In genomic region chr2:63862802-63863201, GRCh38 we compare ENCODE assay signal across 9 cellular contexts. TPM values are rescaled to one million over a fixed set of nuclear protein-coding genes. Genes with fewer than 3 reads are reported as not detected.
DNase-seq lines count a peak whose midpoint lies in the region; ATAC-seq and TF ChIP-seq lines count a peak whose summit lies in the region.
"Had no signal": no experiment of that assay in that cellular context is flagged by ENCODE, and none has a peak within 500 bp of the region (broad histone marks: within the 10 kb centered on the region; RNA-seq: fewer than 3 reads in every experiment).

No MANE protein-coding gene starts in this region.

- H3K9me3 Mint-ChIP-seq in activated CD8-positive, alpha-beta T cell treated with anti-CD3 and anti-CD28 coated beads for 36 hours: no peaks in the 10 kb centered on the region
- no peaks in the 10 kb centered on the region for H3K9me3 Mint-ChIP-seq in activated CD8-positive, alpha-beta T cell treated with anti-CD3 and anti-CD28 coated beads, Interleukin-2, amount 10 ng/mL, durations not matched to agents 7 days and 5 days (ENCODE audit: insufficient read depth)

- CTCF ChIA-PET in activated CD8-positive, alpha-beta T cell treated with anti-CD3 and anti-CD28 coated beads for 36 hours (lab: Charles Lee): interaction anchor here (0.7 to 4.0 kb wide), 6 partner anchors 11 to 263 kb away, joined by 3 to 51 read pairs (median 15); partner anchors contain the start of gene UGP2
- CTCF ChIA-PET in activated CD8-positive, alpha-beta T cell treated with anti-CD3 and anti-CD28 coated beads, Interleukin-2, amount 10 ng/mL, durations not matched to agents 7 days and 5 days (lab: Charles Lee): interaction anchor here (1.2 to 6.5 kb wide), 4 partner anchors 14 to 170 kb away, joined by 3 to 33 read pairs (median 32); partner anchors contain the start of gene UGP2

- no peak overlapping the region for H3K9ac ChIP-seq in skeletal muscle tissue (ENCODE audit: low read depth in 1 of 3, low read length in 3 of 3)

- H3K27me3 Mint-ChIP-seq in activated CD8-positive, alpha-beta T cell treated with anti-CD3 and anti-CD28 coated beads for 36 hours: no peaks in the 10 kb centered on the region
- no peaks in the 10 kb centered on the region for H3K27me3 Mint-ChIP-seq in activated CD8-positive, alpha-beta T cell treated with anti-CD3 and anti-CD28 coated beads, Interleukin-2, amount 10 ng/mL, durations not matched to agents 7 days and 5 days (ENCODE audit: low read depth)

- peak; percentile 69 for ATAC-seq in activated CD8-positive, alpha-beta T cell treated with anti-CD3 and anti-CD28 coated beads for 36 hours
- ATAC-seq in activated CD8-positive, alpha-beta T cell treated with anti-CD3 and anti-CD28 coated beads, Interleukin-2, amount 10 ng/mL, durations not matched to agents 7 days and 5 days: no peak
- ATAC-seq in GM21619 (IDR thresholded peaks at IDR 0.05; ENCODE audit: unreplicated experiment): no peak

- H3K27me3 ChIP-seq in skeletal muscle tissue (ENCODE audit: control insufficient read depth in 3 of 3, insufficient read depth in 3 of 3, low read length in 3 of 3): no peaks in the 10 kb centered on the region

- no peak for TF ChIP-seq CTCF in activated CD8-positive, alpha-beta T cell treated with anti-CD3 and anti-CD28 coated beads for 36 hours (IDR thresholded peaks at IDR 0.05)
- no peak for TF ChIP-seq CTCF in VCaP (conservative IDR thresholded peaks at IDR 0.05)

- H3K36me3 ChIP-seq in skeletal muscle tissue (ENCODE audit: control insufficient read depth in 3 of 3, insufficient read depth in 3 of 3, low read length in 3 of 3): peaks cover 13 to 43% (median 21%) of the 10 kb centered on the region in 3 donors

- intact Hi-C loops in activated CD8-positive, alpha-beta T cell treated with anti-CD3 and anti-CD28 coated beads for 36 hours (cut with micrococcal nuclease): no loop called here

- no peak overlapping the region for H3K4me3 ChIP-seq in skeletal muscle tissue (ENCODE audit: low read length in 3 of 3)

- no peaks in the 10 kb centered on the region for H3K9me3 ChIP-seq in skeletal muscle tissue (ENCODE audit: control insufficient read depth in 3 of 3, low read length in 3 of 3)

- peaks cover 32% of the 10 kb centered on the region for H3K36me3 Mint-ChIP-seq in activated CD8-positive, alpha-beta T cell treated with anti-CD3 and anti-CD28 coated beads for 36 hours (ENCODE audit: low read depth)
- peaks cover 64% of the 10 kb centered on the region for H3K36me3 Mint-ChIP-seq in activated CD8-positive, alpha-beta T cell treated with anti-CD3 and anti-CD28 coated beads, Interleukin-2, amount 10 ng/mL, durations not matched to agents 7 days and 5 days (ENCODE audit: low read depth)

- peaks cover 15 to 28% (median 18%) of the 10 kb centered on the region in 3 donors for H3K4me1 ChIP-seq in skeletal muscle tissue (ENCODE audit: control insufficient read depth in 3 of 3, insufficient read depth in 3 of 3, low read length in 3 of 3)

- peaks cover 38% of the 10 kb centered on the region for H3K4me1 Mint-ChIP-seq in activated CD8-positive, alpha-beta T cell treated with anti-CD3 and anti-CD28 coated beads for 36 hours (ENCODE audit: low read depth)
- H3K4me1 Mint-ChIP-seq in activated CD8-positive, alpha-beta T cell treated with anti-CD3 and anti-CD28 coated beads, Interleukin-2, amount 10 ng/mL, durations not matched to agents 7 days and 5 days (ENCODE audit: low read depth): peaks cover 42% of the 10 kb centered on the region

- no peak for DNase-seq in activated CD8-positive, alpha-beta T cell treated with anti-CD3 and anti-CD28 coated beads for 36 hours
- no peak for DNase-seq in activated CD8-positive, alpha-beta T cell treated with anti-CD3 and anti-CD28 coated beads, Interleukin-2, amount 10 ng/mL, durations not matched to agents 7 days and 5 days
- DNase-seq in glomerular visceral epithelial cell (ENCODE audit: extremely low spot score) (peak; percentile 13), islet precursor cell (no peak), ecto neural progenitor cell (ENCODE audit: low spot score) (no peak)
- DNase-seq: NCI-H446 treated with DMSO at 0.1 percent for 48 hours had no signal

- H3K27ac ChIP-seq in VCaP: peak overlapping the region; percentile 44
- peak overlapping the region; percentile 55 for H3K27ac ChIP-seq in skeletal muscle tissue (ENCODE audit: low read depth, low read length)

- POLR2A ChIA-PET in activated CD8-positive, alpha-beta T cell treated with anti-CD3 and anti-CD28 coated beads for 36 hours (lab: Charles Lee): interaction anchor here (3.1 kb wide), 1 partner anchor 22 kb away, joined by 11 read pairs; the partner anchor contains the start of gene UGP2
- POLR2A ChIA-PET in activated CD8-positive, alpha-beta T cell treated with anti-CD3 and anti-CD28 coated beads, Interleukin-2, amount 10 ng/mL, durations not matched to agents 7 days and 5 days (lab: Charles Lee): interaction anchor here (0.6 kb wide), 1 partner anchor 22 kb away, joined by 3 read pairs; the partner anchor contains the start of gene UGP2

- H3K27ac Mint-ChIP-seq in activated CD8-positive, alpha-beta T cell treated with anti-CD3 and anti-CD28 coated beads for 36 hours: peak overlapping the region; percentile 71
- H3K27ac Mint-ChIP-seq in activated CD8-positive, alpha-beta T cell treated with anti-CD3 and anti-CD28 coated beads, Interleukin-2, amount 10 ng/mL, durations not matched to agents 7 days and 5 days: no peak overlapping the region

- H3K4me3 Mint-ChIP-seq in activated CD8-positive, alpha-beta T cell treated with anti-CD3 and anti-CD28 coated beads for 36 hours: no peak overlapping the region
- H3K4me3 Mint-ChIP-seq in activated CD8-positive, alpha-beta T cell treated with anti-CD3 and anti-CD28 coated beads, Interleukin-2, amount 10 ng/mL, durations not matched to agents 7 days and 5 days: no peak overlapping the region

RNA-seq across cellular contexts. Expression of gene UGP2, which starts 21.1 kb away (rescaled TPM):
- 10 to 100 TPM; 81.4 to 83.7 TPM for total RNA-seq in activated CD8-positive, alpha-beta T cell treated with anti-CD3 and anti-CD28 coated beads for 36 hours
- 100 to 1,000 TPM; 161 to 164 TPM for total RNA-seq in activated CD8-positive, alpha-beta T cell treated with anti-CD3 and anti-CD28 coated beads, Interleukin-2, amount 10 ng/mL, durations not matched to agents 7 days and 5 days
- total RNA-seq in skeletal muscle tissue: 270 TPM
